Comparison of ENCODE assay signal across 9 cellular contexts in genomic region chr9:131406567-131407436, GRCh38. TPM values are rescaled to one million over a fixed set of nuclear protein-coding genes. Genes with fewer than 3 reads are reported as not detected.
DNase-seq lines count a peak whose midpoint lies in the region; ATAC-seq, FAIRE-seq and TF ChIP-seq lines count a peak whose summit lies in the region.
"Had no signal": no experiment of that assay in that cellular context is flagged by ENCODE, and none has a peak within 500 bp of the region (broad histone marks: within the 10 kb centered on the region; RNA-seq: fewer than 3 reads in every experiment).

No MANE protein-coding gene starts in this region.

- H3K27me3 Mint-ChIP-seq in T-helper 17 cell, result no peaks in the 10 kb centered on the region

- FAIRE-seq in GM12891 (lab: Jason Lieb, UNC), result no peak

- H3K27ac Mint-ChIP-seq in T-helper 17 cell, result peak overlapping the region; percentile 96

- peaks cover 95 to 100% (median 99%) of the 10 kb centered on the region in 4 donors for H3K4me1 ChIP-seq in esophagus muscularis mucosa

- H3K27me3 ChIP-seq in esophagus muscularis mucosa, result no peaks in the 10 kb centered on the region

- no peak for TF ChIP-seq POLR2A in esophagus muscularis mucosa (IDR thresholded peaks at IDR 0.05; ENCODE audit: low read depth)
- TF ChIP-seq POLR2A in GM12891 (IDR thresholded peaks at IDR 0.05; ENCODE audit: low read depth, low read length), result no peak

- intact Hi-C loops in esophagus muscularis mucosa (cut with DNase I), result no loop called here

- H3K4me3 ChIP-seq in esophagus muscularis mucosa, result peak overlapping the region; percentile 22 to 40 (median 30)

- no peak for TF ChIP-seq CTCF in esophagus muscularis mucosa (IDR thresholded peaks at IDR 0.05)

- H3K36me3 Mint-ChIP-seq in T-helper 17 cell (ENCODE audit: low read depth), result no peaks in the 10 kb centered on the region

- peak overlapping the region; percentile 68 to 99 (median 80) for H3K27ac ChIP-seq in esophagus muscularis mucosa (replicated peaks in 1 of 4)

- TF ChIP-seq EP300 in esophagus muscularis mucosa (IDR thresholded peaks at IDR 0.05), result no peak

- H3K9me3 ChIP-seq in T-helper 17 cell (ENCODE audit: control insufficient read depth, low read length, poor library complexity, severe bottlenecking) (no peaks in the 10 kb centered on the region), esophagus muscularis mucosa (no peaks in the 10 kb centered on the region)

- DNase-seq in EH (ENCODE audit: low read depth), result peak; percentile 45
- DNase-seq in T-helper 17 cell, result no peak
- DNase-seq in esophagus muscularis mucosa (ENCODE audit: extremely low spot score), result no peak
- DNase-seq in renal cortical epithelial cell (ENCODE audit: low read depth), result peak; percentile 51
- DNase-seq in HUDEP-2 (lab: John Stamatoyannopoulos, UW; ENCODE audit: unreplicated experiment in 76 of 76), result no peak
- DNase-seq in HCEC 1CT, result no peak
- no peak for DNase-seq in GM12891 (ENCODE audit: insufficient read length, low spot score)
- DNase-seq: NCI-H1048 had no signal

- H3K4me3 Mint-ChIP-seq in T-helper 17 cell, result peak overlapping the region; percentile 87

- 24% methylated on average over 9 of the region's 9 CpGs for WGBS in esophagus muscularis mucosa

- H3K36me3 ChIP-seq in esophagus muscularis mucosa, result no peaks in the 10 kb centered on the region

- H3K4me1 Mint-ChIP-seq in T-helper 17 cell, result peaks cover 62% of the 10 kb centered on the region

- peak; percentile 24 for ATAC-seq in T-helper 17 cell
- ATAC-seq in HG03439 (IDR thresholded peaks at IDR 0.05; ENCODE audit: unreplicated experiment), result no peak

TF ChIP-seq in GM12891, 5 proteins besides CTCF, POLR2A, EP300 and RAD21:
- TF ChIP-seq SPI1 (IDR thresholded peaks at IDR 0.05; ENCODE audit: low read depth, low read length), result no peak
- no peak for TF ChIP-seq POU2F2 (IDR thresholded peaks at IDR 0.05; ENCODE audit: low read depth, low read length)
- no peak for TF ChIP-seq TAF1 (IDR thresholded peaks at IDR 0.05; ENCODE audit: low read depth, low read length)
- TF ChIP-seq POLR2AphosphoS5 (IDR thresholded peaks at IDR 0.05; ENCODE audit: low read depth, low read length), result no peak
- TF ChIP-seq PAX5 (IDR thresholded peaks at IDR 0.05; ENCODE audit: insufficient read depth, low read length, severe bottlenecking), result no peak

RNA-seq across cellular contexts. Expression of gene PRRC2B, which starts 12.9 kb away (rescaled TPM):
- total RNA-seq in T-helper 17 cell (100 to 1,000 TPM; 193 to 241 TPM), esophagus muscularis mucosa (100 to 1,000 TPM; 109 to 226 (median 148) TPM), renal cortical epithelial cell (30.2 and 172 TPM in 2 replicates)
- polyA plus RNA-seq in GM12891 (2012; ENCODE audit: low read depth, missing spikeins), result 42.1 TPM

Comparison
In these comparisons a context has a peak if more than half of its experiments do, and no peak if none do; other contexts are left out.
1. DNase-seq: peak in EH (single experiment) and renal cortical epithelial cell (single experiment); none in T-helper 17 cell (0 of 3), esophagus muscularis mucosa (single experiment), HUDEP-2 (0 of 76), HCEC 1CT (single experiment) and GM12891 (single experiment).